21 cellular contexts compared by ENCODE assay signal in genomic region chr15:93164409-93164808, GRCh38.
DNase-seq lines count a peak whose midpoint lies in the region; ATAC-seq and FAIRE-seq lines count a peak whose summit lies in the region.
"Had no signal": no experiment of that assay in that cellular context is flagged by ENCODE, and none has a peak within 500 bp of the region (broad histone marks: within the 10 kb centered on the region; RNA-seq: fewer than 3 reads in every experiment).

No MANE protein-coding gene starts in this region.

- CTCF ChIA-PET in activated CD8-positive, alpha-beta T cell treated with anti-CD3 and anti-CD28 coated beads, Interleukin-2, amount 10 ng/mL, durations not matched to agents 7 days and 5 days (lab: Charles Lee), result no interaction called here

- no peaks in the 10 kb centered on the region for H3K9me3 ChIP-seq in HAP-1
- H3K9me3 ChIP-seq: adrenal gland, colonic mucosa, esophagus squamous epithelium, neutrophil, psoas muscle, thoracic aorta had no signal

- in situ Hi-C loops in HAP-1 (cut with MboI; ENCODE audit: low sequenced_read_pairs), result no loop called here

- DNase-seq in stimulated activated CD4-positive, alpha-beta T cell treated with anti-CD3 and anti-CD28 coated beads, Interleukin-15, amount 100 ng/mL, for 24 hours, result peak; percentile 25
- no peak for DNase-seq in stimulated activated CD4-positive, alpha-beta T cell treated with anti-CD3 and anti-CD28 coated beads, Interleukin-12 subunit alpha, Interleukin-12 subunit beta, amount 100 ng/mL, for 4 hours
- peak; percentile 25 for DNase-seq in activated CD8-positive, alpha-beta T cell treated with anti-CD3 and anti-CD28 coated beads, Interleukin-2, amount 10 ng/mL, durations not matched to agents 7 days and 5 days
- peak in 2 of 3 donors; percentile 33 to 39 for DNase-seq in immature natural killer cell
- DNase-seq in urothelium cell line (ENCODE audit: low spot score), result no peak
- DNase-seq in HAP-1 (ENCODE audit: low spot score in 2 of 2), result no peak
- DNase-seq in globus pallidus (ENCODE audit: low spot score), result no peak
- DNase-seq: adrenal gland; CD4-positive, CD25-positive, alpha-beta regulatory T cell; colonic mucosa; DMS53; endodermal cell; esophagus squamous epithelium; kidney; NCI-H446 treated with DMSO at 0.1 percent for 48 hours; psoas muscle; SHP77 treated with DMSO at 0.1 percent for 48 hours; SW 1271 had no signal

- peak; percentile 48 for FAIRE-seq in urothelium cell line (lab: Jason Lieb, UNC)
- FAIRE-seq: kidney had no signal

- H3K27ac Mint-ChIP-seq in activated CD8-positive, alpha-beta T cell treated with anti-CD3 and anti-CD28 coated beads, Interleukin-2, amount 10 ng/mL, durations not matched to agents 7 days and 5 days, result no peak overlapping the region
- H3K27ac Mint-ChIP-seq in immature natural killer cell, result no peak overlapping the region
- H3K27ac Mint-ChIP-seq: CD4-positive, CD25-positive, alpha-beta regulatory T cell; endodermal cell had no signal

- H3K27me3 Mint-ChIP-seq in activated CD8-positive, alpha-beta T cell treated with anti-CD3 and anti-CD28 coated beads, Interleukin-2, amount 10 ng/mL, durations not matched to agents 7 days and 5 days (ENCODE audit: low read depth), result peaks cover 10% of the 10 kb centered on the region
- H3K27me3 Mint-ChIP-seq in immature natural killer cell (ENCODE audit: low read depth in 3 of 3), result peaks cover 5 to 9% (median 7%) of the 10 kb centered on the region in 3 donors

- no peaks in the 10 kb centered on the region for H3K36me3 Mint-ChIP-seq in activated CD8-positive, alpha-beta T cell treated with anti-CD3 and anti-CD28 coated beads, Interleukin-2, amount 10 ng/mL, durations not matched to agents 7 days and 5 days (ENCODE audit: low read depth)
- H3K36me3 Mint-ChIP-seq in immature natural killer cell, result no peaks in the 10 kb centered on the region

- no peaks in the 10 kb centered on the region for H3K4me1 ChIP-seq in HAP-1
- H3K4me1 ChIP-seq: adrenal gland, colonic mucosa, esophagus squamous epithelium, psoas muscle had no signal

- no peaks in the 10 kb centered on the region for H3K27me3 ChIP-seq in HAP-1 (ENCODE audit: low read depth)
- H3K27me3 ChIP-seq: adrenal gland, colonic mucosa had no signal

- H3K4me1 Mint-ChIP-seq in activated CD8-positive, alpha-beta T cell treated with anti-CD3 and anti-CD28 coated beads, Interleukin-2, amount 10 ng/mL, durations not matched to agents 7 days and 5 days (ENCODE audit: low read depth), result no peaks in the 10 kb centered on the region
- H3K4me1 Mint-ChIP-seq in immature natural killer cell, result peaks cover 7% of the 10 kb centered on the region in 2 donors

- no peaks in the 10 kb centered on the region for H3K36me3 ChIP-seq in HAP-1 (replicated peaks)
- H3K36me3 ChIP-seq: adrenal gland, colonic mucosa, esophagus squamous epithelium, neutrophil, thoracic aorta had no signal

- no peak overlapping the region for H3K4me3 Mint-ChIP-seq in activated CD8-positive, alpha-beta T cell treated with anti-CD3 and anti-CD28 coated beads, Interleukin-2, amount 10 ng/mL, durations not matched to agents 7 days and 5 days
- peak overlapping the region in 1 of 5 donors; percentile 44 for H3K4me3 Mint-ChIP-seq in immature natural killer cell
- H3K4me3 Mint-ChIP-seq: CD4-positive, CD25-positive, alpha-beta regulatory T cell; endodermal cell had no signal

- POLR2A ChIA-PET in activated CD8-positive, alpha-beta T cell treated with anti-CD3 and anti-CD28 coated beads, Interleukin-2, amount 10 ng/mL, durations not matched to agents 7 days and 5 days (lab: Charles Lee), result no interaction called here

- peak; percentile 42 for ATAC-seq in activated CD8-positive, alpha-beta T cell treated with anti-CD3 and anti-CD28 coated beads, Interleukin-2, amount 10 ng/mL, durations not matched to agents 7 days and 5 days
- ATAC-seq: activated CD4-positive, CD25-positive, alpha-beta regulatory T cell treated with anti-CD3 and anti-CD28 coated beads, Interleukin-2, amount 50 U/mL, for 24 hours; psoas muscle had no signal

- no peaks in the 10 kb centered on the region for H3K9me3 Mint-ChIP-seq in activated CD8-positive, alpha-beta T cell treated with anti-CD3 and anti-CD28 coated beads, Interleukin-2, amount 10 ng/mL, durations not matched to agents 7 days and 5 days (ENCODE audit: insufficient read depth)
- no peaks in the 10 kb centered on the region for H3K9me3 Mint-ChIP-seq in immature natural killer cell
- H3K9me3 Mint-ChIP-seq: CD4-positive, CD25-positive, alpha-beta regulatory T cell; endodermal cell had no signal

- H3K4me3 ChIP-seq in HAP-1, result no peak overlapping the region
- H3K4me3 ChIP-seq: adrenal gland, colonic mucosa, esophagus squamous epithelium, psoas muscle, thoracic aorta had no signal

Comparison
In these comparisons a context has a peak if more than half of its experiments do, and no peak if none do; other contexts are left out.
1. DNase-seq: peak in stimulated activated CD4-positive, alpha-beta T cell treated with anti-CD3 and anti-CD28 coated beads, Interleukin-15, amount 100 ng/mL, for 24 hours (single experiment), activated CD8-positive, alpha-beta T cell treated with anti-CD3 and anti-CD28 coated beads, Interleukin-2, amount 10 ng/mL, durations not matched to agents 7 days and 5 days (single experiment) and immature natural killer cell (2 of 3); none in stimulated activated CD4-positive, alpha-beta T cell treated with anti-CD3 and anti-CD28 coated beads, Interleukin-12 subunit alpha, Interleukin-12 subunit beta, amount 100 ng/mL, for 4 hours (single experiment), urothelium cell line (single experiment), HAP-1 (0 of 2) and globus pallidus (single experiment).